ENCODE assay signal across 1 cellular context in the genomic region with DNA sequence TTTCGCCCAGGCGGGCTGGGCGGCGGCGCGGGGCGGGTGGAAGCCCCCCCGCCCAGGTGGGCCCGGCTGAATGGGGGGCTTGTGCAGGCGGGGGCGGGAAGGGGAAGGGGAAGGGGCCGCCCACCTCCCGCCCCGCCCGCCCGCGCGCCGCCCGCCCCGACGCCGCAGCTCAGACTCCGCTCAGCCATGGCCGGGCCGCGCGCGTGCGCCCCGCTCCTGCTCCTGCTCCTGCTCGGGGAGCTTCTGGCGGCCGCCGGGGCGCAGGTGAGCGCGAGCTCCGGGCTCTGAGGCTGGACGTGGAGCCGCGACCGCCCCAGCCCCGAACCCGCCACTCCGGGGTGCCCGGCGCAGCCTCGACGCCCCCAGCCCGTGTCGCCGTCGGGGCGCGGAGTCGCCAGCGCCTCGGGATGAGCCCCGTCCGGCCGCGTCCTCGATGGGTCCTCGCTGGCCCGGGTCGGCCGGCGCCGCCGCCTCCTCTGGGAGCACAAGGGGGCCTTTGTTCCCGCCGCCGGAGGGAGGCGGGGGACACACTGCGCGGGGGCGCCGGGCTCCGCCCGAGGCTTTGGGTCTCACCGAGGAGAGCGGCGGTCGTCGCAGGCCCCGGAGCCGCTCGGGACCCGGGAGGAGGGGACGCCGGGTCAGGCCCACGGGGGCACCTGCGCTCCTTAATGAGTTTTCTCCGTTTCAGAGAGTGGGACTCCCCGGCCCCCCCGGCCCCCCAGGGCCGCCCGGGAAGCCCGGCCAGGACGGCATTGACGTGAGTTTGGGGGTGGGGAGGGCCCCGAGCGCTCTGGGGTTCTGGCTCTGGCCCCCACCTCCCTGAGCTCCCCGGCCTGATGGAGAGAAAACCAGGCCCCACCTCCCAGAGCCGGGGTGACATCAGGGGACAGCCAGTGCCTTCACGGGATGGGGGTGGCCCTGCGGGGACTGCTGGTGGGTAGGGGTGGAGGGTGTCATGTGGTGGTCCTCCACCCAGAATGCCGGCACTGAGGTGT.
TF ChIP-seq lines count a peak whose summit lies in the region.

A gene (plus strand): TSS at position 172 of the 995 bp plus-strand sequence. CDS start 15 bp downstream, at position 187.

TF ChIP-seq in HepG2, 621 proteins besides CTCF, POLR2A, EP300 and RAD21 (continued from another document):
- no peak for TF ChIP-seq TP53 (CRISPR knock-in tag; conservative IDR thresholded peaks at IDR 0.05)
- TF ChIP-seq SMAD3 (CRISPR knock-in tag; IDR thresholded peaks at IDR 0.05), result no peak
- TF ChIP-seq EED (CRISPR knock-in tag; IDR thresholded peaks at IDR 0.05), result peak; percentile 62; the same call in 1 of the 2 replicates
- 0 out of 2 replicates have a peak, but pooled peaks have one; percentile 61 for TF ChIP-seq ZNF138 (CRISPR knock-in tag; IDR thresholded peaks at IDR 0.05; ENCODE audit: low read depth)
- TF ChIP-seq, protein P1, sequence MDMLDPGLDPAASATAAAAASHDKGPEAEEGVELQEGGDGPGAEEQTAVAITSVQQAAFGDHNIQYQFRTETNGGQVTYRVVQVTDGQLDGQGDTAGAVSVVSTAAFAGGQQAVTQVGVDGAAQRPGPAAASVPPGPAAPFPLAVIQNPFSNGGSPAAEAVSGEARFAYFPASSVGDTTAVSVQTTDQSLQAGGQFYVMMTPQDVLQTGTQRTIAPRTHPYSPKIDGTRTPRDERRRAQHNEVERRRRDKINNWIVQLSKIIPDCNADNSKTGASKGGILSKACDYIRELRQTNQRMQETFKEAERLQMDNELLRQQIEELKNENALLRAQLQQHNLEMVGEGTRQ (IDR thresholded peaks at IDR 0.05; ENCODE audit: low read depth, low read length), result no peak
- TF ChIP-seq, protein P1 (CRISPR knock-in tag; IDR thresholded peaks at IDR 0.05; ENCODE audit: borderline replicate concordance), result no peak
- no peak for TF ChIP-seq CBX5 (CRISPR knock-in tag; IDR thresholded peaks at IDR 0.05; ENCODE audit: borderline replicate concordance)
- TF ChIP-seq ZNF296 (CRISPR knock-in tag; conservative IDR thresholded peaks at IDR 0.05), result 0 out of 2 replicates have a peak, but pooled peaks have one; percentile 35
- TF ChIP-seq ZNF776 (CRISPR knock-in tag; IDR thresholded peaks at IDR 0.05), result 0 out of 2 replicates have a peak, but pooled peaks have one; percentile 7
- TF ChIP-seq MAFF (IDR thresholded peaks at IDR 0.05; ENCODE audit: low read depth, low read length), result no peak
- TF ChIP-seq ZSCAN12 (CRISPR knock-in tag; IDR thresholded peaks at IDR 0.05), result no peak
- TF ChIP-seq FOXC1 (CRISPR knock-in tag; IDR thresholded peaks at IDR 0.05; ENCODE audit: borderline replicate concordance), result no peak
- TF ChIP-seq, protein P2, sequence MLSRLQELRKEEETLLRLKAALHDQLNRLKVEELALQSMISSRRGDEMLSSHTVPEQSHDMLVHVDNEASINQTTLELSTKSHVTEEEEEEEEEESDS (CRISPR knock-in tag; IDR thresholded peaks at IDR 0.05; ENCODE audit: borderline replicate concordance), result 0 out of 2 replicates have a peak, but pooled peaks have one; percentile 49
- no peak for TF ChIP-seq SOX5 (CRISPR knock-in tag; IDR thresholded peaks at IDR 0.05; ENCODE audit: borderline replicate concordance)
- TF ChIP-seq ZFP90 (CRISPR knock-in tag; IDR thresholded peaks at IDR 0.05; ENCODE audit: borderline replicate concordance), result no peak
- TF ChIP-seq, protein P3, sequence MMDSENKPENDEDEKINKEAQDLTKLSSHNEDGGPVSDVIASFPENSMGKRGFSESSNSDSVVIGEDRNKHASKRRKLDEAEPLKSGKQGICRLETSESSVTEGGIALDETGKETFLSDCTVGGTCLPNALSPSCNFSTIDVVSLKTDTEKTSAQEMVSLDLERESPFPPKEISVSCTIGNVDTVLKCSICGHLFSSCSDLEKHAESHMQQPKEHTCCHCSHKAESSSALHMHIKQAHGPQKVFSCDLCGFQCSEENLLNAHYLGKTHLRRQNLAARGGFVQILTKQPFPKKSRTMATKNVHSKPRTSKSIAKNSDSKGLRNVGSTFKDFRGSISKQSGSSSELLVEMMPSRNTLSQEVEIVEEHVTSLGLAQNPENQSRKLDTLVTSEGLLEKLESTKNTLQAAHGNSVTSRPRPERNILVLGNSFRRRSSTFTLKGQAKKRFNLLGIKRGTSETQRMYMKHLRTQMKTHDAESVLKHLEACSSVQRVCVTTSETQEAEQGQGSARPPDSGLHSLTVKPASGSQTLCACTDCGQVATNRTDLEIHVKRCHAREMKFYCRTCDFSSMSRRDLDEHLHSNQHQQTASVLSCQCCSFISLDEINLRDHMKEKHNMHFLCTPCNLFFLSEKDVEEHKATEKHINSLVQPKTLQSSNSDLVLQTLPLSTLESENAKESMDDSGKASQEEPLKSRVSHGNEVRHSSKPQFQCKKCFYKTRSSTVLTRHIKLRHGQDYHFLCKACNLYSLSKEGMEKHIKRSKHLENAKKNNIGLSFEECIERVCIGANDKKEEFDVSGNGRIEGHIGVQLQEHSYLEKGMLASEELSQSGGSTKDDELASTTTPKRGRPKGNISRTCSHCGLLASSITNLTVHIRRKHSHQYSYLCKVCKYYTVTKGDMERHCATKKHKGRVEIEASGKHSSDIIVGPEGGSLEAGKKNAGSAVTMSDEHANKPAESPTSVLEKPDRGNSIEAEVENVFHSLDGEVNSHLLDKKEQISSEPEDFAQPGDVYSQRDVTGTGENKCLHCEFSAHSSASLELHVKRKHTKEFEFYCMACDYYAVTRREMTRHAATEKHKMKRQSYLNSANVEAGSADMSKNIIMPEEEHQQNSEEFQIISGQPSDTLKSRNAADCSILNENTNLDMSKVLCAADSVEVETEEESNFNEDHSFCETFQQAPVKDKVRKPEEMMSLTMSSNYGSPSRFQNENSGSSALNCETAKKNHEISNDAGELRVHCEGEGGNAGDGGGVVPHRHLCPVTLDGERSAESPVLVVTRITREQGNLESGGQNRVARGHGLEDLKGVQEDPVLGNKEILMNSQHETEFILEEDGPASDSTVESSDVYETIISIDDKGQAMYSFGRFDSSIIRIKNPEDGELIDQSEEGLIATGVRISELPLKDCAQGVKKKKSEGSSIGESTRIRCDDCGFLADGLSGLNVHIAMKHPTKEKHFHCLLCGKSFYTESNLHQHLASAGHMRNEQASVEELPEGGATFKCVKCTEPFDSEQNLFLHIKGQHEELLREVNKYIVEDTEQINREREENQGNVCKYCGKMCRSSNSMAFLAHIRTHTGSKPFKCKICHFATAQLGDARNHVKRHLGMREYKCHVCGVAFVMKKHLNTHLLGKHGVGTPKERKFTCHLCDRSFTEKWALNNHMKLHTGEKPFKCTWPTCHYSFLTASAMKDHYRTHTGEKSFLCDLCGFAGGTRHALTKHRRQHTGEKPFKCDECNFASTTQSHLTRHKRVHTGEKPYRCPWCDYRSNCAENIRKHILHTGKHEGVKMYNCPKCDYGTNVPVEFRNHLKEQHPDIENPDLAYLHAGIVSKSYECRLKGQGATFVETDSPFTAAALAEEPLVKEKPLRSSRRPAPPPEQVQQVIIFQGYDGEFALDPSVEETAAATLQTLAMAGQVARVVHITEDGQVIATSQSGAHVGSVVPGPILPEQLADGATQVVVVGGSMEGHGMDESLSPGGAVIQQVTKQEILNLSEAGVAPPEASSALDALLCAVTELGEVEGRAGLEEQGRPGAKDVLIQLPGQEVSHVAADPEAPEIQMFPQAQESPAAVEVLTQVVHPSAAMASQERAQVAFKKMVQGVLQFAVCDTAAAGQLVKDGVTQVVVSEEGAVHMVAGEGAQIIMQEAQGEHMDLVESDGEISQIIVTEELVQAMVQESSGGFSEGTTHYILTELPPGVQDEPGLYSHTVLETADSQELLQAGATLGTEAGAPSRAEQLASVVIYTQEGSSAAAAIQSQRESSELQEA (CRISPR knock-in tag; IDR thresholded peaks at IDR 0.05; ENCODE audit: not compliant biosample characterization), result no peak
- TF ChIP-seq ZFP36L1 (CRISPR knock-in tag; IDR thresholded peaks at IDR 0.05), result no peak
- peak; percentile 27; the same call in 1 of the 2 replicates for TF ChIP-seq KLF6 (CRISPR knock-in tag; IDR thresholded peaks at IDR 0.05)
- TF ChIP-seq, protein P4, sequence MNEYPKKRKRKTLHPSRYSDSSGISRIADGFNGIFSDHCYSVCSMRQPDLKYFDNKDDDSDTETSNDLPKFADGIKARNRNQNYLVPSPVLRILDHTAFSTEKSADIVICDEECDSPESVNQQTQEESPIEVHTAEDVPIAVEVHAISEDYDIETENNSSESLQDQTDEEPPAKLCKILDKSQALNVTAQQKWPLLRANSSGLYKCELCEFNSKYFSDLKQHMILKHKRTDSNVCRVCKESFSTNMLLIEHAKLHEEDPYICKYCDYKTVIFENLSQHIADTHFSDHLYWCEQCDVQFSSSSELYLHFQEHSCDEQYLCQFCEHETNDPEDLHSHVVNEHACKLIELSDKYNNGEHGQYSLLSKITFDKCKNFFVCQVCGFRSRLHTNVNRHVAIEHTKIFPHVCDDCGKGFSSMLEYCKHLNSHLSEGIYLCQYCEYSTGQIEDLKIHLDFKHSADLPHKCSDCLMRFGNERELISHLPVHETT (CRISPR knock-in tag; conservative IDR thresholded peaks at IDR 0.05), result peak; percentile 25; the same call in 1 of the 2 replicates
- TF ChIP-seq ZMYM4 (CRISPR knock-in tag; IDR thresholded peaks at IDR 0.05), result no peak
- no peak for TF ChIP-seq REPIN1 (CRISPR knock-in tag; IDR thresholded peaks at IDR 0.05; ENCODE audit: borderline replicate concordance, low read depth)
- peak; percentile 43 for TF ChIP-seq SAP130 (CRISPR knock-in tag; IDR thresholded peaks at IDR 0.05; ENCODE audit: low read depth)
- no peak for TF ChIP-seq SIX1 (CRISPR knock-in tag; IDR thresholded peaks at IDR 0.05; ENCODE audit: borderline replicate concordance)
- TF ChIP-seq SMAD1 (CRISPR knock-in tag; IDR thresholded peaks at IDR 0.05; ENCODE audit: borderline replicate concordance, low read depth), result 0 out of 2 replicates have a peak, but pooled peaks have one; percentile 74
- TF ChIP-seq, protein P5, sequence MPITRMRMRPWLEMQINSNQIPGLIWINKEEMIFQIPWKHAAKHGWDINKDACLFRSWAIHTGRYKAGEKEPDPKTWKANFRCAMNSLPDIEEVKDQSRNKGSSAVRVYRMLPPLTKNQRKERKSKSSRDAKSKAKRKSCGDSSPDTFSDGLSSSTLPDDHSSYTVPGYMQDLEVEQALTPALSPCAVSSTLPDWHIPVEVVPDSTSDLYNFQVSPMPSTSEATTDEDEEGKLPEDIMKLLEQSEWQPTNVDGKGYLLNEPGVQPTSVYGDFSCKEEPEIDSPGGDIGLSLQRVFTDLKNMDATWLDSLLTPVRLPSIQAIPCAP (CRISPR knock-in tag; IDR thresholded peaks at IDR 0.05; ENCODE audit: low read depth), result no peak
- no peak for TF ChIP-seq ZNF180 (CRISPR knock-in tag; IDR thresholded peaks at IDR 0.05; ENCODE audit: borderline replicate concordance, low read depth)
- peak; percentile 34; the same call in 1 of the 2 replicates for TF ChIP-seq CCDC6 (CRISPR knock-in tag; IDR thresholded peaks at IDR 0.05)
- TF ChIP-seq HNF4G (IDR thresholded peaks at IDR 0.05; ENCODE audit: borderline replicate concordance, low read depth, low read length), result peak; percentile 30
- TF ChIP-seq HNF4G (CRISPR knock-in tag; IDR thresholded peaks at IDR 0.05; ENCODE audit: borderline replicate concordance, low read depth), result no peak
- TF ChIP-seq SCMH1 (CRISPR knock-in tag; IDR thresholded peaks at IDR 0.05; ENCODE audit: borderline replicate concordance), result no peak
